Comparison of ENCODE assay signal across 13 cellular contexts in genomic region chr17:18921485-18921884, GRCh38. TPM values are rescaled to one million over a fixed set of nuclear protein-coding genes. Genes with fewer than 3 reads are reported as not detected.
DNase-seq lines count a peak whose midpoint lies in the region; ATAC-seq, FAIRE-seq and TF ChIP-seq lines count a peak whose summit lies in the region.
"Had no signal": no experiment of that assay in that cellular context is flagged by ENCODE, and none has a peak within 500 bp of the region (broad histone marks: within the 10 kb centered on the region; RNA-seq: fewer than 3 reads in every experiment).

No MANE protein-coding gene starts in this region.

- TF ChIP-seq CTCF in A549 (IDR thresholded peaks at IDR 0.05): no peak; the same call in 2 of the 3 replicates
- no peak for TF ChIP-seq CTCF in lower leg skin (IDR thresholded peaks at IDR 0.05)

- TF ChIP-seq RAD21 in A549 (conservative IDR thresholded peaks at IDR 0.05 in 1 of 2, IDR thresholded peaks at IDR 0.05 in 1 of 2): no peak

- H3K27me3 Mint-ChIP-seq in immature natural killer cell (ENCODE audit: low read depth in 3 of 3): peaks cover 0 to 4% (median 2%) of the 10 kb centered on the region in 3 donors

- no peaks in the 10 kb centered on the region for H3K27me3 ChIP-seq in effector memory CD4-positive, alpha-beta T cell (replicated peaks; ENCODE audit: control insufficient read depth, insufficient read depth, low read length, poor library complexity, severe bottlenecking)
- H3K27me3 ChIP-seq: pancreas, upper lobe of right lung had no signal

- H3K4me1 ChIP-seq in A549: peaks cover 43% of the 10 kb centered on the region
- peaks cover 19% of the 10 kb centered on the region for H3K4me1 ChIP-seq in effector memory CD4-positive, alpha-beta T cell (ENCODE audit: control insufficient read depth, insufficient read depth, low read length, poor library complexity, severe bottlenecking)

- peaks cover 33 to 37% of the 10 kb centered on the region in 2 donors for H3K4me1 Mint-ChIP-seq in immature natural killer cell

- no peak for FAIRE-seq in A549 (lab: Jason Lieb, UNC)
- FAIRE-seq: islet of Langerhans, pancreas had no signal

- H3K4me3 ChIP-seq in A549 (peak overlapping the region; percentile 25; the same call in 2 of the 3 replicates), lower leg skin (ENCODE audit: low read depth, poor library complexity, severe bottlenecking) (no peak overlapping the region)
- no peak overlapping the region for H3K4me3 ChIP-seq in effector memory CD4-positive, alpha-beta T cell (ENCODE audit: insufficient read depth, low read depth, low read length, poor library complexity, severe bottlenecking)
- H3K4me3 ChIP-seq: pancreas, upper lobe of right lung had no signal

- DNase-seq in A549 (ENCODE audit: low read depth in 1 of 2, low spot score in 1 of 2) (no peak), immature natural killer cell (no peak), lower leg skin (ENCODE audit: low spot score in 2 of 2) (no peak)
- no peak for DNase-seq in effector memory CD4-positive, alpha-beta T cell
- DNase-seq: NCI-H2171 treated with DMSO at 0.1 percent for 48 hours, pancreas, upper lobe of right lung had no signal

- H3K36me3 ChIP-seq in effector memory CD4-positive, alpha-beta T cell (ENCODE audit: control insufficient read depth, insufficient read depth, low read length): peaks cover 17% of the 10 kb centered on the region
- H3K36me3 ChIP-seq: pancreas had no signal

- no peaks in the 10 kb centered on the region for H3K9me3 Mint-ChIP-seq in immature natural killer cell

- peak overlapping the region; percentile 89 to 92 for H3K27ac ChIP-seq in A549
- H3K27ac ChIP-seq in effector memory CD4-positive, alpha-beta T cell (ENCODE audit: insufficient read depth, low read length, poor library complexity, severe bottlenecking): no peak overlapping the region
- H3K27ac ChIP-seq: C4-2B had no signal

- POLR2A ChIA-PET in A549 (lab: Yijun Ruan, JAX): no interaction called here

- H3K27ac Mint-ChIP-seq in immature natural killer cell: peak overlapping the region in 5 of 6 donors; percentile 7 to 71 (median 23)

- peak overlapping the region; percentile 87 for H3K4me2 ChIP-seq in A549

- 12% methylated on average over 2 of the region's 2 CpGs for WGBS in A549 (ENCODE audit: missing lambda C conversion rate)
- 72 to 74% methylated on average over 2 of the region's 2 CpGs for WGBS in lower leg skin, 2 donors

- no peak for TF ChIP-seq EP300 in A549 (IDR thresholded peaks at IDR 0.05)

- peaks cover 17 to 22% (median 18%) of the 10 kb centered on the region in 3 donors for H3K36me3 Mint-ChIP-seq in immature natural killer cell

- intact Hi-C loops in lower leg skin (cut with DNase I; ENCODE audit: low total_unique reads): no loop called here

- CTCF ChIA-PET in A549 (lab: Yijun Ruan, JAX): no interaction called here

- H3K9me3 ChIP-seq in A549: no peaks in the 10 kb centered on the region
- no peaks in the 10 kb centered on the region for H3K9me3 ChIP-seq in effector memory CD4-positive, alpha-beta T cell (ENCODE audit: control insufficient read depth, low read length)
- H3K9me3 ChIP-seq: pancreas, upper lobe of right lung had no signal

- TF ChIP-seq POLR2A in A549 (IDR thresholded peaks at IDR 0.05; ENCODE audit: low read length): no peak
- no peak for TF ChIP-seq POLR2A in lower leg skin (IDR thresholded peaks at IDR 0.05)

- H3K4me3 Mint-ChIP-seq in immature natural killer cell: peak overlapping the region; percentile 3 to 61 (median 15)

- ATAC-seq in A549: peak; percentile 36 to 52; a peak in 4 of 6 replicates
- peak; percentile 21 for ATAC-seq in GM18502 (IDR thresholded peaks at IDR 0.05; ENCODE audit: poor library complexity, unreplicated experiment)
- peak; percentile 42 for ATAC-seq in SK-N-SH treated with all-trans-retinoic acid at 6 μM for 48 hours
- ATAC-seq in GM19452 (IDR thresholded peaks at IDR 0.05; ENCODE audit: unreplicated experiment): no peak
- no peak for ATAC-seq in GM19324 (IDR thresholded peaks at IDR 0.05; ENCODE audit: low FRiP score, unreplicated experiment)
- ATAC-seq: upper lobe of right lung had no signal

TF ChIP-seq in A549, 52 proteins besides CTCF, POLR2A, EP300 and RAD21 (continues in another document):
- TF ChIP-seq RFX5 (IDR thresholded peaks at IDR 0.05): no peak
- no peak for TF ChIP-seq MAFK (IDR thresholded peaks at IDR 0.05; ENCODE audit: partially characterized antibody)
- no peak for TF ChIP-seq HDAC2 (IDR thresholded peaks at IDR 0.05)
- TF ChIP-seq CBX2 (IDR thresholded peaks at IDR 0.05; ENCODE audit: borderline replicate concordance, low read depth): no peak
- TF ChIP-seq EHF (CRISPR knock-in tag; IDR thresholded peaks at IDR 0.05): no peak
- no peak for TF ChIP-seq RCOR1 (IDR thresholded peaks at IDR 0.05; ENCODE audit: low read depth, low read length)
- no peak for TF ChIP-seq CHD2 (IDR thresholded peaks at IDR 0.05; ENCODE audit: low read length, partially characterized antibody)
- no peak for TF ChIP-seq ELK1 (IDR thresholded peaks at IDR 0.05; ENCODE audit: low read depth, low read length)
- TF ChIP-seq KDM1A (IDR thresholded peaks at IDR 0.05; ENCODE audit: low read depth): no peak
- no peak for TF ChIP-seq PBX3 (IDR thresholded peaks at IDR 0.05)

TF ChIP-seq in SK-N-SH treated with all-trans-retinoic acid at 6 μM for 48 hours, 23 proteins besides CTCF, POLR2A, EP300 and RAD21 (continues in another document):
- TF ChIP-seq CSRNP3 (CRISPR knock-in tag; IDR thresholded peaks at IDR 0.05): no peak
- TF ChIP-seq ESRRG (CRISPR knock-in tag; IDR thresholded peaks at IDR 0.05): no peak
- no peak for TF ChIP-seq SNAI2 (CRISPR knock-in tag; IDR thresholded peaks at IDR 0.05)
- TF ChIP-seq POU6F1 (CRISPR knock-in tag; IDR thresholded peaks at IDR 0.05; ENCODE audit: borderline replicate concordance, low read depth): no peak
- TF ChIP-seq BACH2 (CRISPR knock-in tag; IDR thresholded peaks at IDR 0.05; ENCODE audit: borderline replicate concordance): no peak
- TF ChIP-seq ZNF70 (CRISPR knock-in tag; IDR thresholded peaks at IDR 0.05): no peak
- no peak for TF ChIP-seq CREB5 (CRISPR knock-in tag; IDR thresholded peaks at IDR 0.05; ENCODE audit: low read depth)
- no peak for TF ChIP-seq RARB (CRISPR knock-in tag; IDR thresholded peaks at IDR 0.05)
- TF ChIP-seq ARNTL (CRISPR knock-in tag; IDR thresholded peaks at IDR 0.05; ENCODE audit: borderline replicate concordance, low read depth): no peak
- no peak for TF ChIP-seq PPARA (CRISPR knock-in tag; IDR thresholded peaks at IDR 0.05; ENCODE audit: borderline replicate concordance)
- no peak for TF ChIP-seq CSDC2 (CRISPR knock-in tag; IDR thresholded peaks at IDR 0.05)
- no peak for TF ChIP-seq TOX (CRISPR knock-in tag; IDR thresholded peaks at IDR 0.05; ENCODE audit: borderline replicate concordance)

RNA-seq across cellular contexts. Expression of gene SLC5A10, which starts 30.5 kb away (rescaled TPM):
- polyA plus RNA-seq in A549 (2011; rRNA removed): 0.26 and 0.28 TPM in 2 replicates
- 0.07 and 0.19 TPM in 2 replicates for polyA plus RNA-seq in A549 (2012; cell fraction: cytosol; rRNA removed)
- 0.23 and 0.32 TPM in 2 replicates for polyA plus RNA-seq in A549 (2012; cell fraction: nucleus; rRNA removed)
- 0.07 to 0.22 TPM (median 0.15 TPM) in 3 replicates for polyA plus RNA-seq in A549 (2017; fragmentation: RNase III; extraction: RNeasy Plus Mini Kit Qiagen cat#74134 plus additional on column Dnase treatment)
- polyA minus RNA-seq in A549 (2011; rRNA and poly(A)+ RNA removed): 0.15 and 0.54 TPM in 2 replicates
- polyA plus RNA-seq in immature natural killer cell: not detected
- 1 to 10 TPM in 3 of 4 donors, under 1 TPM in 1; 0.32 to 1.4 (median 1.1) TPM for total RNA-seq in lower leg skin
- total RNA-seq: pancreas, upper lobe of right lung had no signal

Comparison
In these comparisons a context has a peak if more than half of its experiments do, and no peak if none do; other contexts are left out.
1. ATAC-seq: peak in A549 (2 of 2), GM18502 (single experiment) and SK-N-SH treated with all-trans-retinoic acid at 6 μM for 48 hours (single experiment); none in GM19452 (single experiment) and GM19324 (single experiment).